18 cellular contexts compared by ENCODE assay signal in genomic region chr10:51861731-51862130, GRCh38.
A peak's percentile ranks its signal among the peaks of the same experiment; 100 is the strongest.
DNase-seq lines count a peak whose midpoint lies in the region; ATAC-seq and TF ChIP-seq lines count a peak whose summit lies in the region.
"Had no signal": no experiment of that assay in that cellular context is flagged by ENCODE, and none has a peak within 500 bp of the region (broad histone marks: within the 10 kb centered on the region; RNA-seq: fewer than 3 reads in every experiment).

No MANE protein-coding gene starts in this region.

- H3K27ac ChIP-seq in dorsolateral prefrontal cortex, result no peak overlapping the region
- H3K27ac ChIP-seq: Peyer's patch, SK-N-MC had no signal

- no peaks in the 10 kb centered on the region for H3K27me3 Mint-ChIP-seq in stimulated activated memory B cell treated with anti-CD40 and anti-IgM and Interleukin-4, amounts not matched to agents 10 μg/mL and 1 μg/mL and 100 μg/mL, for 72 hours
- H3K27me3 Mint-ChIP-seq: CD4-positive, alpha-beta T cell had no signal

- ATAC-seq in esophagus mucosa, result peak; percentile 35
- ATAC-seq in stimulated activated memory B cell treated with anti-CD40 and anti-IgM and Interleukin-4, amounts not matched to agents 10 μg/mL and 1 μg/mL and 100 μg/mL, for 72 hours, result peak; percentile 34
- ATAC-seq in GM21529 (IDR thresholded peaks at IDR 0.05; ENCODE audit: unreplicated experiment), result no peak
- ATAC-seq: Right ventricle myocardium inferior had no signal

- no peak overlapping the region for H3K27ac Mint-ChIP-seq in stimulated activated memory B cell treated with anti-CD40 and anti-IgM and Interleukin-4, amounts not matched to agents 10 μg/mL and 1 μg/mL and 100 μg/mL, for 72 hours
- H3K27ac Mint-ChIP-seq: CD4-positive, alpha-beta T cell had no signal

- no peak overlapping the region for H3K4me3 ChIP-seq in dorsolateral prefrontal cortex
- H3K4me3 ChIP-seq: HAP-1, Peyer's patch, SK-N-MC had no signal

- H3K36me3 Mint-ChIP-seq in stimulated activated memory B cell treated with anti-CD40 and anti-IgM and Interleukin-4, amounts not matched to agents 10 μg/mL and 1 μg/mL and 100 μg/mL, for 72 hours, result no peaks in the 10 kb centered on the region

- no peaks in the 10 kb centered on the region for H3K27me3 ChIP-seq in dorsolateral prefrontal cortex
- H3K27me3 ChIP-seq: BE2C, Peyer's patch had no signal

- no peaks in the 10 kb centered on the region for H3K4me1 Mint-ChIP-seq in stimulated activated memory B cell treated with anti-CD40 and anti-IgM and Interleukin-4, amounts not matched to agents 10 μg/mL and 1 μg/mL and 100 μg/mL, for 72 hours

- intact Hi-C loops in dorsolateral prefrontal cortex (cut with DNase I), result no loop called here

- in situ Hi-C loops in GM13977 (cut with MboI; ENCODE audit: low pct_unique_long_range_greater_than_20kb, low sequenced_read_pairs, unreplicated experiment), result no loop called here

- H3K9me3 Mint-ChIP-seq in stimulated activated memory B cell treated with anti-CD40 and anti-IgM and Interleukin-4, amounts not matched to agents 10 μg/mL and 1 μg/mL and 100 μg/mL, for 72 hours, result no peaks in the 10 kb centered on the region
- H3K9me3 Mint-ChIP-seq: CD4-positive, alpha-beta T cell had no signal

- DNase-seq in DMS53 treated with DMSO at 0.1 percent for 48 hours (lab: John Stamatoyannopoulos, UW; ENCODE audit: unreplicated experiment), result peak; percentile 73
- peak; percentile 71 for DNase-seq in NCI-H345 (lab: John Stamatoyannopoulos, UW)
- no peak for DNase-seq in GM13977 (ENCODE audit: low spot score)
- no peak for DNase-seq in dorsolateral prefrontal cortex
- DNase-seq: BE2C; Calu3; CD4-positive, alpha-beta T cell; IMR-90; NCI-H187; NCI-H446 treated with DMSO at 0.1 percent for 48 hours; NCI-H82; Peyer's patch had no signal

- TF ChIP-seq CTCF in GM13977 (IDR thresholded peaks at IDR 0.05; ENCODE audit: extremely low read depth, insufficient read depth, missing control alignments) (no peak), dorsolateral prefrontal cortex (IDR thresholded peaks at IDR 0.05 in 54 of 56, conservative IDR thresholded peaks at IDR 0.05 in 2 of 56; ENCODE audit: low read depth in 1 of 56, partially characterized antibody in 56 of 56) (no peak)

- no peak overlapping the region for H3K4me3 Mint-ChIP-seq in stimulated activated memory B cell treated with anti-CD40 and anti-IgM and Interleukin-4, amounts not matched to agents 10 μg/mL and 1 μg/mL and 100 μg/mL, for 72 hours
- H3K4me3 Mint-ChIP-seq: CD4-positive, alpha-beta T cell had no signal

Comparison
In these comparisons a context has a peak if more than half of its experiments do, and no peak if none do; other contexts are left out.
1. DNase-seq: peak in DMS53 treated with DMSO at 0.1 percent for 48 hours (single experiment) and NCI-H345 (single experiment); none in GM13977 (single experiment) and dorsolateral prefrontal cortex (0 of 10).